Comparison of ENCODE assay signal across 11 cellular contexts in the genomic region with DNA sequence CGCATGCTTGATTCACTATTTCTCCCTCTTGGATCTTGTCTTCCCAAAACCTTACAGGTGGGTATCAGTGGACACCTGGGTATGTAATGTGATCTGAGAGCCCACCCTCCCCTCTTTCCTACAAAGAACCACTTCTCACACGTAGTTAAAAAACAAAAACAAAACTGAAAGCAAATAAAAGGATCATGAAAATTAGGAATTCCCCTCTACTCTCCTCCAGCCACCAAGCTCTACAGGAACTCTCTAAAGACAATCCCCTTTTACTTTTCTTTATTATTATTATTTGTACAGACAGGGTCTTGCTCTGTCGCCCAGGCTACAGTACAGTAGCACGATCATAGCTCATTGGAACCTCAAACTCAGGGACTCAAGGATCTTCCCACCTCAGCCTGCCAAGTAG. TPM values are rescaled to one million over a fixed set of nuclear protein-coding genes. Genes with fewer than 3 reads are reported as not detected.
A peak's percentile ranks its signal among the peaks of the same experiment; 100 is the strongest.
DNase-seq lines count a peak whose midpoint lies in the region; ATAC-seq and TF ChIP-seq lines count a peak whose summit lies in the region.
"Had no signal": no experiment of that assay in that cellular context is flagged by ENCODE, and none has a peak within 500 bp of the region (broad histone marks: within the 10 kb centered on the region; RNA-seq: fewer than 3 reads in every experiment).

No MANE protein-coding gene starts in this region.

- no peaks in the 10 kb centered on the region for H3K27me3 ChIP-seq in osteoblast (ENCODE audit: insufficient read depth, low read length)
- H3K27me3 ChIP-seq: upper lobe of right lung had no signal

- no peaks in the 10 kb centered on the region for H3K27me3 Mint-ChIP-seq in activated naive CD4-positive, alpha-beta T cell treated with anti-CD3 and anti-CD28 coated beads, Interleukin-2, amount 10 ng/mL, durations not matched to agents 7 days and 5 days
- H3K27me3 Mint-ChIP-seq in activated CD8-positive, alpha-beta T cell treated with anti-CD3 and anti-CD28 coated beads for 36 hours, result no peaks in the 10 kb centered on the region
- no peaks in the 10 kb centered on the region for H3K27me3 Mint-ChIP-seq in stimulated activated naive CD8-positive, alpha-beta T cell treated with anti-CD3 and anti-CD28 coated beads, Interleukin-15, amount 100 ng/mL, for 72 hours

- H3K4me2 ChIP-seq in osteoblast (ENCODE audit: insufficient read depth, low read length), result no peak overlapping the region

- H3K4me1 ChIP-seq in osteoblast (ENCODE audit: insufficient read depth, low read length), result peaks cover 14% of the 10 kb centered on the region

- no peak overlapping the region for H3K4me3 ChIP-seq in osteoblast (ENCODE audit: insufficient read depth, low read length)
- H3K4me3 ChIP-seq: upper lobe of right lung had no signal

- H2AFZ ChIP-seq in osteoblast (ENCODE audit: low read length), result no peak overlapping the region

- H3K79me2 ChIP-seq in osteoblast (ENCODE audit: insufficient read depth, low read length), result no peaks in the 10 kb centered on the region

- CTCF ChIA-PET in activated naive CD4-positive, alpha-beta T cell treated with anti-CD3 and anti-CD28 coated beads, Interleukin-2, amount 10 ng/mL, durations not matched to agents 7 days and 5 days (lab: Charles Lee), result interaction anchor here (1.0 to 1.3 kb wide), 2 partner anchors 33 to 49 kb away, joined by 3 to 4 read pairs; no protein-coding TSS in a partner anchor
- CTCF ChIA-PET in activated CD8-positive, alpha-beta T cell treated with anti-CD3 and anti-CD28 coated beads for 36 hours (lab: Charles Lee), result interaction anchor here (1.0 to 6.2 kb wide), 6 partner anchors 8 to 48 kb away, joined by 3 to 55 read pairs (median 4); no protein-coding TSS in a partner anchor

- POLR2A ChIA-PET in activated CD8-positive, alpha-beta T cell treated with anti-CD3 and anti-CD28 coated beads for 36 hours (lab: Charles Lee), result interaction anchor here (4.7 kb wide), 1 partner anchor 11 kb away, joined by 38 read pairs; no protein-coding TSS in a partner anchor

- peaks cover 46% of the 10 kb centered on the region for H3K4me1 Mint-ChIP-seq in activated naive CD4-positive, alpha-beta T cell treated with anti-CD3 and anti-CD28 coated beads, Interleukin-2, amount 10 ng/mL, durations not matched to agents 7 days and 5 days
- H3K4me1 Mint-ChIP-seq in activated CD8-positive, alpha-beta T cell treated with anti-CD3 and anti-CD28 coated beads for 36 hours (ENCODE audit: low read depth), result peaks cover 55% of the 10 kb centered on the region
- H3K4me1 Mint-ChIP-seq in stimulated activated naive CD8-positive, alpha-beta T cell treated with anti-CD3 and anti-CD28 coated beads, Interleukin-15, amount 100 ng/mL, for 72 hours, result peaks cover 66% of the 10 kb centered on the region

- no peaks in the 10 kb centered on the region for H3K9me3 ChIP-seq in osteoblast (ENCODE audit: low read depth, low read length)
- H3K9me3 ChIP-seq: upper lobe of right lung had no signal

- peak overlapping the region; percentile 10 for H3K4me3 Mint-ChIP-seq in activated naive CD4-positive, alpha-beta T cell treated with anti-CD3 and anti-CD28 coated beads, Interleukin-2, amount 10 ng/mL, durations not matched to agents 7 days and 5 days
- peak overlapping the region; percentile 72 for H3K4me3 Mint-ChIP-seq in activated CD8-positive, alpha-beta T cell treated with anti-CD3 and anti-CD28 coated beads for 36 hours
- H3K4me3 Mint-ChIP-seq in stimulated activated naive CD8-positive, alpha-beta T cell treated with anti-CD3 and anti-CD28 coated beads, Interleukin-15, amount 100 ng/mL, for 72 hours, result peak overlapping the region; percentile 84 to 86

- intact Hi-C loops in activated CD8-positive, alpha-beta T cell treated with anti-CD3 and anti-CD28 coated beads for 36 hours (cut with micrococcal nuclease), result loop anchor here (5.0 kb wide), 1 partner anchor 37 kb away; no protein-coding TSS in a partner anchor

- ATAC-seq in HG02885 (IDR thresholded peaks at IDR 0.05; ENCODE audit: poor library complexity, unreplicated experiment), result peak; percentile 64
- ATAC-seq in activated CD8-positive, alpha-beta T cell treated with anti-CD3 and anti-CD28 coated beads for 36 hours, result peak; percentile 32
- ATAC-seq in stimulated activated naive CD8-positive, alpha-beta T cell treated with anti-CD3 and anti-CD28 coated beads, Interleukin-15, amount 100 ng/mL, for 72 hours, result peak; percentile 57
- ATAC-seq: upper lobe of right lung had no signal

- H3K27ac ChIP-seq in osteoblast (ENCODE audit: low read depth, low read length), result no peak overlapping the region
- H3K27ac ChIP-seq: upper lobe of right lung had no signal

- no peaks in the 10 kb centered on the region for H4K20me1 ChIP-seq in osteoblast (ENCODE audit: insufficient read depth, low read length)

- no peak for TF ChIP-seq CTCF in activated CD8-positive, alpha-beta T cell treated with anti-CD3 and anti-CD28 coated beads for 36 hours (IDR thresholded peaks at IDR 0.05)
- TF ChIP-seq CTCF in osteoblast (IDR thresholded peaks at IDR 0.05; ENCODE audit: extremely low read depth, low read depth, low read length), result no peak

- H3K36me3 ChIP-seq in osteoblast (ENCODE audit: insufficient read depth, low read length), result no peaks in the 10 kb centered on the region
- H3K36me3 ChIP-seq: upper lobe of right lung had no signal

- peaks cover 1% of the 10 kb centered on the region for H3K9me3 Mint-ChIP-seq in activated naive CD4-positive, alpha-beta T cell treated with anti-CD3 and anti-CD28 coated beads, Interleukin-2, amount 10 ng/mL, durations not matched to agents 7 days and 5 days
- H3K9me3 Mint-ChIP-seq in activated CD8-positive, alpha-beta T cell treated with anti-CD3 and anti-CD28 coated beads for 36 hours, result peaks cover 11% of the 10 kb centered on the region
- H3K9me3 Mint-ChIP-seq in stimulated activated naive CD8-positive, alpha-beta T cell treated with anti-CD3 and anti-CD28 coated beads, Interleukin-15, amount 100 ng/mL, for 72 hours, result peaks cover 4 to 24% of the 10 kb centered on the region in 2 donors

- peak overlapping the region; percentile 70 for H3K27ac Mint-ChIP-seq in activated naive CD4-positive, alpha-beta T cell treated with anti-CD3 and anti-CD28 coated beads, Interleukin-2, amount 10 ng/mL, durations not matched to agents 7 days and 5 days
- peak overlapping the region; percentile 91 for H3K27ac Mint-ChIP-seq in activated CD8-positive, alpha-beta T cell treated with anti-CD3 and anti-CD28 coated beads for 36 hours
- H3K27ac Mint-ChIP-seq in stimulated activated naive CD8-positive, alpha-beta T cell treated with anti-CD3 and anti-CD28 coated beads, Interleukin-15, amount 100 ng/mL, for 72 hours, result peak overlapping the region; percentile 94 to 96

- no peak for DNase-seq in activated naive CD4-positive, alpha-beta T cell treated with anti-CD3 and anti-CD28 coated beads, Interleukin-2, amount 10 ng/mL, durations not matched to agents 7 days and 5 days
- DNase-seq in activated naive CD4-positive, alpha-beta T cell treated with Interleukin-2 at 50 U/mL for 16 hours, result no peak
- DNase-seq in activated CD8-positive, alpha-beta T cell treated with anti-CD3 and anti-CD28 coated beads for 36 hours, result no peak
- DNase-seq in stimulated activated naive CD8-positive, alpha-beta T cell treated with anti-CD3 and anti-CD28 coated beads, Interleukin-15, amount 100 ng/mL, for 72 hours, result no peak
- no peak for DNase-seq in NK-92 treated with Interleukin-12 subunit alpha and Interleukin-12 subunit beta, amount 100 ng/mL, for 24 hours (lab: John Stamatoyannopoulos, UW)
- DNase-seq in KG1 (lab: John Stamatoyannopoulos, UW), result no peak
- no peak for DNase-seq in osteoblast (ENCODE audit: insufficient read length, low spot score, missing footprints)
- DNase-seq: NCI-H446, SW 1271, upper lobe of right lung had no signal

- H3K36me3 Mint-ChIP-seq in activated naive CD4-positive, alpha-beta T cell treated with anti-CD3 and anti-CD28 coated beads, Interleukin-2, amount 10 ng/mL, durations not matched to agents 7 days and 5 days, result peaks cover 3% of the 10 kb centered on the region
- H3K36me3 Mint-ChIP-seq in activated CD8-positive, alpha-beta T cell treated with anti-CD3 and anti-CD28 coated beads for 36 hours (ENCODE audit: low read depth), result peaks cover 21% of the 10 kb centered on the region

RNA-seq across cellular contexts. Expression of gene MYO1B, which starts 40.8 kb away (rescaled TPM):
- 10 to 100 TPM; 43.2 to 44.8 TPM for total RNA-seq in activated CD8-positive, alpha-beta T cell treated with anti-CD3 and anti-CD28 coated beads for 36 hours
- total RNA-seq in osteoblast, result 229 and 246 TPM in 2 replicates

RNA-seq across cellular contexts. Expression of gene STAT4, which starts 53.6 kb away (rescaled TPM):
- total RNA-seq in activated CD8-positive, alpha-beta T cell treated with anti-CD3 and anti-CD28 coated beads for 36 hours, result 10 to 100 TPM; 70.8 to 72.2 TPM
- 11.5 and 16.6 TPM in 2 replicates for total RNA-seq in osteoblast

Comparison
In these comparisons a context has a peak if more than half of its experiments do, and no peak if none do; other contexts are left out.
1. H3K4me3 Mint-ChIP-seq: peak in every context shown above with its lines; median percentile 85 in stimulated activated naive CD8-positive, alpha-beta T cell treated with anti-CD3 and anti-CD28 coated beads, Interleukin-15, amount 100 ng/mL, for 72 hours; 72 in activated CD8-positive, alpha-beta T cell treated with anti-CD3 and anti-CD28 coated beads for 36 hours; 10 in activated naive CD4-positive, alpha-beta T cell treated with anti-CD3 and anti-CD28 coated beads, Interleukin-2, amount 10 ng/mL, durations not matched to agents 7 days and 5 days.